8 cellular contexts compared by ENCODE assay signal in the genomic region with DNA sequence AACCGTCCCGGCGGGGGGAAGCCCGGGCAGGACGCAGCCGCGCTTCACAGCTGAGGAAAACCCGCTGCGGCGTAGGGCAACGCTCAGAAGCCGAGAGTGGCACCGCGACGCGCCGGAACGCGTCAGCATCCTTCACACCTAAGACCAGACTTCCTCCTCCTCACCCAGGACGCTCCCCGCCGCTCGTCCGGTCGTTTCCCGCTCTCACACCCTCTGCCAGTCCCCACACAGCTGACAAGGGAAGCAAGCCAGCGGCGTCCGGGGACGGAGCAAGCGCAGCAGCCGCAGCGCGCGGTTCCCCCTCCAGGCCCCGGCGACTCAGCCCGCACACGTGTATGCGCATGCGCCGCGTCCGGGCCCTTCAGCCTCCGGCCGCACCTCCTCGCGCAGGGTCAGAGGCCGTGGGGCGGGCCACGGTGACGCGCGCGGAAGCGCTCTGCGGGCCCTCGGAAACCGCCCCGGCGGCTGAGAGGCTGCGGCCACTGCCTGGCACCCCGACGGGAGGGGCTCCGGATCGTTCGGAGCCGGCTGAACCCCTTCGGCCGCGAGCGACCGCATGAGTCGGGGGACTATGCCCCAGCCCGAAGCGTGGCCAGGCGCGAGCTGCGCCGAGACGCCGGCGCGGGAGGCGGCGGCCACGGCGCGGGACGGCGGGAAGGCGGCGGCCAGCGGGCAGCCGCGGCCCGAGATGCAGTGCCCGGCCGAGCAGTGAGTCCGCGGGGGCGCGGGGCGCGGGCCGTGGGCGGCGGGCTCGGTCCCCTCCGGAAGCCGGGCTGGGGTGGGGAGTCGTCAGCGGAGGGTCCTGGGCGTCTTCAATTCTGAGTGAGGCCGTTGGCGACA. TPM values are rescaled to one million over a fixed set of nuclear protein-coding genes. Genes with fewer than 3 reads are reported as not detected.
DNase-seq lines count a peak whose midpoint lies in the region; ATAC-seq and TF ChIP-seq lines count a peak whose summit lies in the region.

A gene (plus strand): TSS at position 449 of the 840 bp plus-strand sequence. CDS start 108 bp downstream, at position 557.

- H3K9me3 Mint-ChIP-seq in activated CD8-positive, alpha-beta memory T cell treated with anti-CD3 and anti-CD28 coated beads, Interleukin-2, amount 10 ng/mL, durations not matched to agents 7 days and 5 days (ENCODE audit: low read depth) = peaks cover 2% of the 10 kb centered on the region
- H3K9me3 Mint-ChIP-seq in endodermal cell = no peaks in the 10 kb centered on the region

- peak within 1 kb of the TSS; percentile 94 for H3K27ac Mint-ChIP-seq in activated CD8-positive, alpha-beta memory T cell treated with anti-CD3 and anti-CD28 coated beads, Interleukin-2, amount 10 ng/mL, durations not matched to agents 7 days and 5 days
- H3K27ac Mint-ChIP-seq in endodermal cell = peak within 1 kb of the TSS; percentile 91

- peaks cover 43% of the 10 kb centered on the region for H3K36me3 Mint-ChIP-seq in activated CD8-positive, alpha-beta memory T cell treated with anti-CD3 and anti-CD28 coated beads, Interleukin-2, amount 10 ng/mL, durations not matched to agents 7 days and 5 days
- H3K36me3 Mint-ChIP-seq in endodermal cell (ENCODE audit: low read depth) = peaks cover 3% of the 10 kb centered on the region

- peaks cover 64% of the 10 kb centered on the region for H3K4me1 Mint-ChIP-seq in activated CD8-positive, alpha-beta memory T cell treated with anti-CD3 and anti-CD28 coated beads, Interleukin-2, amount 10 ng/mL, durations not matched to agents 7 days and 5 days
- peaks cover 26% of the 10 kb centered on the region for H3K4me1 Mint-ChIP-seq in endodermal cell

- no peaks in the 10 kb centered on the region for H3K27me3 Mint-ChIP-seq in activated CD8-positive, alpha-beta memory T cell treated with anti-CD3 and anti-CD28 coated beads, Interleukin-2, amount 10 ng/mL, durations not matched to agents 7 days and 5 days
- H3K27me3 Mint-ChIP-seq in endodermal cell (ENCODE audit: insufficient read depth) = peaks cover 16% of the 10 kb centered on the region

- H3K4me1 ChIP-seq in endodermal cell (ENCODE audit: control insufficient read depth, insufficient read depth, low read length) = peaks cover 9% of the 10 kb centered on the region
- peaks cover 14% of the 10 kb centered on the region for H3K4me1 ChIP-seq in mesodermal cell (ENCODE audit: control insufficient read depth, insufficient read depth, low read length, poor library complexity, severe bottlenecking)

- no peak for TF ChIP-seq CTCF in endodermal cell (conservative IDR thresholded peaks at IDR 0.05)

- DNase-seq in CMK (ENCODE audit: low read depth) = peak; percentile 88
- DNase-seq in HPDE6-E6E7 (ENCODE audit: extremely low spot score) = peak; percentile 85
- DNase-seq in NOMO-1 (lab: John Stamatoyannopoulos, UW; ENCODE audit: unreplicated experiment in 2 of 2) = peak; percentile 99 to 100
- peak; percentile 95 for DNase-seq in activated CD8-positive, alpha-beta memory T cell treated with anti-CD3 and anti-CD28 coated beads, Interleukin-2, amount 10 ng/mL, durations not matched to agents 7 days and 5 days
- peak; percentile 93 for DNase-seq in endodermal cell
- peak; percentile 61 to 83 for DNase-seq in stimulated activated CD8-positive, alpha-beta memory T cell treated with anti-CD3 and anti-CD28 coated beads, Interleukin-15, amount 100 ng/mL, for 4 hours (ENCODE audit: low read depth in 2 of 2)

- H3K4me3 ChIP-seq in endodermal cell (ENCODE audit: low read length) (peak within 1 kb of the TSS; percentile 97), mesodermal cell (ENCODE audit: extremely low read depth, insufficient read depth, low read length, poor library complexity, severe bottlenecking) (peak within 1 kb of the TSS; percentile 80)

- H3K27ac ChIP-seq in endodermal cell (ENCODE audit: low read depth, low read length) (peak within 1 kb of the TSS; percentile 64), mesodermal cell (ENCODE audit: low read depth, low read length, severe bottlenecking) (peak within 1 kb of the TSS; percentile 86)

- no peaks in the 10 kb centered on the region for H3K27me3 ChIP-seq in endodermal cell (ENCODE audit: control insufficient read depth, insufficient read depth, low read length, poor library complexity, severe bottlenecking)

- H3K36me3 ChIP-seq in endodermal cell (ENCODE audit: control insufficient read depth, insufficient read depth, low read length) (no peaks in the 10 kb centered on the region), mesodermal cell (ENCODE audit: control insufficient read depth, insufficient read depth, low read length) (peaks cover 15% of the 10 kb centered on the region)

- peak; percentile 63 for ATAC-seq in GM19467 (IDR thresholded peaks at IDR 0.05; ENCODE audit: unreplicated experiment)
- peak; percentile 76 for ATAC-seq in activated CD8-positive, alpha-beta memory T cell treated with anti-CD3 and anti-CD28 coated beads, Interleukin-2, amount 10 ng/mL, durations not matched to agents 7 days and 5 days

- no peaks in the 10 kb centered on the region for H3K9me3 ChIP-seq in endodermal cell (ENCODE audit: control insufficient read depth, low read length)
- H3K9me3 ChIP-seq in mesodermal cell (ENCODE audit: control insufficient read depth, low read length) = no peaks in the 10 kb centered on the region

- H3K4me3 Mint-ChIP-seq in activated CD8-positive, alpha-beta memory T cell treated with anti-CD3 and anti-CD28 coated beads, Interleukin-2, amount 10 ng/mL, durations not matched to agents 7 days and 5 days = peak within 1 kb of the TSS; percentile 96
- H3K4me3 Mint-ChIP-seq in endodermal cell = peak within 1 kb of the TSS; percentile 85

- 0 to 1% methylated on average over 15 to 116 of the region's 116 CpGs for WGBS in endodermal cell (ENCODE audit: insufficient coverage in 1 of 2, insufficient read length in 1 of 2), 2 experiments
- 0% methylated on average over 93 to 115 of the region's 116 CpGs for WGBS in mesodermal cell (ENCODE audit: insufficient coverage in 2 of 2), 2 experiments

- CTCF ChIA-PET in activated CD8-positive, alpha-beta memory T cell treated with anti-CD3 and anti-CD28 coated beads, Interleukin-2, amount 10 ng/mL, durations not matched to agents 7 days and 5 days (lab: Charles Lee) = interaction anchor here (1.1 kb wide), 1 partner anchor 16 kb away, joined by 4 read pairs; no protein-coding TSS in a partner anchor

- H3K9ac ChIP-seq in endodermal cell (ENCODE audit: extremely low read depth, low read length, poor library complexity, severe bottlenecking) = peak within 1 kb of the TSS; percentile 66

RNA-seq across cellular contexts. Expression of the gene that starts here (rescaled TPM):
- total RNA-seq in activated CD8-positive, alpha-beta memory T cell treated with anti-CD3 and anti-CD28 coated beads, Interleukin-2, amount 10 ng/mL, durations not matched to agents 7 days and 5 days = 100 to 1,000 TPM in 1 of 2 experiments, 10 to 100 TPM in 1; 87.8 to 123 TPM
- total RNA-seq in endodermal cell = 10 to 100 TPM; 36.4 to 43.2 TPM
- 18.8 TPM for polyA plus RNA-seq in endodermal cell (2013, experiment 1 of 2)
- polyA plus RNA-seq in endodermal cell (2013, experiment 2 of 2) = 18.3 TPM
- 18.1 TPM for polyA plus RNA-seq in mesodermal cell (2013, experiment 1 of 2)
- 20.3 TPM for polyA plus RNA-seq in mesodermal cell (2013, experiment 2 of 2)

Comparison
In these comparisons a context has a peak if more than half of its experiments do, and no peak if none do; other contexts are left out.
1. Peak in every context shown above with its lines: DNase-seq, ATAC-seq, H3K4me3 ChIP-seq and H3K27ac ChIP-seq.